In the genomic region with DNA sequence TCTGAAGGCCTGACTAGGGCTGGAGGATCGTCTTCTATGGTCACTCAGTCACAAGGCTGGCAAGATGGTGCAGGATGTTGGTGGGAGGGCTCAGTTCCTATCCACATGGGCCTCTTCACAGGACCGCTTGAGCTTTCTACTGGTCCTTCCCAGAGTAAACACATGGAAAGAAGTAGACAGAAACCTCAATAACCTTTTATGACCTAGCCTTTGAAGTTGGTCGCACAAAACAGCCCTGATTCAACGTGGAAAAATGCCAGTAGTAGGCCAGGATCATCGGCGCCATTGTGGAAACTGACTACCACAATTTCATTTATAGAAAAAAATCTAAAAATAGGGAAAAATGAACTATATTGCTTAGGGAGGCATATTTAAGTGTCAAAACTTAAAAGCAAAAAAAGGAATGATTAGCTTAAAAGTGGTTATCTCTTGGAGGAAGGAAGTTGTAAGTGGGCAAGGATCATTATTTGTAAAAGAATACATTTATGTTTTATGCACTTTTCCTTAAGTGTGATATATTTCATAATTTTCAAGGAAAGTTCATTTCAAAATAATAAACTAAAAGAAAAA, we compare ENCODE assay signal across 16 cellular contexts. TPM values are rescaled to one million over a fixed set of nuclear protein-coding genes. Genes with fewer than 3 reads are reported as not detected.
"Had no signal": no experiment of that assay in that cellular context is flagged by ENCODE, and none has a peak within 500 bp of the region (broad histone marks: within the 10 kb centered on the region; RNA-seq: fewer than 3 reads in every experiment).

No MANE protein-coding gene starts in this region.

- ATAC-seq: left colon; naive thymus-derived CD4-positive, alpha-beta T cell; psoas muscle; sciatic nerve; stimulated activated memory B cell treated with anti-CD40 and anti-IgM and Interleukin-4, amounts not matched to agents 10 μg/mL and 1 μg/mL and 100 μg/mL, for 72 hours had no signal

- H3K36me3 ChIP-seq: esophagus squamous epithelium, neutrophil, spleen, tibial artery had no signal

- H3K4me1 ChIP-seq: esophagus squamous epithelium, spleen, tibial artery had no signal

- H3K9me3 ChIP-seq: esophagus squamous epithelium, neutrophil, psoas muscle, spleen, tibial artery had no signal

- H3K27ac ChIP-seq: esophagus squamous epithelium, neutrophil, psoas muscle, spleen, tibial artery had no signal

- DNase-seq: effector memory CD4-positive, alpha-beta T cell; esophagus squamous epithelium; foreskin fibroblast; left colon; naive thymus-derived CD4-positive, alpha-beta T cell; nephron progenitor cell; psoas muscle; retina; spleen; stimulated activated CD4-positive, alpha-beta T cell treated with anti-CD3 and anti-CD28 coated beads, Interleukin-15, amount 100 ng/mL, for 24 hours; stimulated activated CD4-positive, alpha-beta T cell treated with anti-CD3 and anti-CD28 coated beads, Interleukin-1b, Interleukin-23, amount 100 ng/mL, for 48 hours; stimulated activated CD4-positive, alpha-beta T cell treated with anti-CD3 and anti-CD28 coated beads, Interleukin-4, amount 100 ng/mL, for 24 hours; tibial artery had no signal

- H3K4me3 ChIP-seq: esophagus squamous epithelium, psoas muscle, spleen, tibial artery had no signal

- H3K27me3 ChIP-seq: spleen, tibial artery had no signal

RNA-seq across cellular contexts. Expression of a gene that starts 9.8 kb away (rescaled TPM):
- polyA plus RNA-seq: naive thymus-derived CD4-positive, alpha-beta T cell had no signal
